27 cellular contexts compared by ENCODE assay signal in genomic region chr11:12604557-12605105, GRCh38.
DNase-seq lines count a peak whose midpoint lies in the region; ATAC-seq, FAIRE-seq and TF ChIP-seq lines count a peak whose summit lies in the region.
"Had no signal": no experiment of that assay in that cellular context is flagged by ENCODE, and none has a peak within 500 bp of the region (broad histone marks: within the 10 kb centered on the region; RNA-seq: fewer than 3 reads in every experiment).

No MANE protein-coding gene starts in this region.

- DNase-seq in activated CD4-positive, alpha-beta T cell treated with anti-CD3 and anti-CD28 coated beads, Interleukin-2, amount 10 ng/mL, durations not matched to agents 24 days and 14 days, result peak; percentile 24
- DNase-seq in activated CD4-positive, alpha-beta T cell treated with anti-CD3 and anti-CD28 coated beads, Interleukin-2, amount 50 U/mL, for 4 hours, result no peak
- DNase-seq in fibroblast of peridontal ligament (ENCODE audit: extremely low read depth), result peak; percentile 35
- no peak for DNase-seq in smooth muscle cell (lab: John Stamatoyannopoulos, UW; ENCODE audit: unreplicated experiment)
- DNase-seq in activated CD8-positive, alpha-beta memory T cell treated with anti-CD3 and anti-CD28 coated beads, Interleukin-2, amount 50 U/mL, for 48 hours, result no peak
- DNase-seq in HepG2 (ENCODE audit: low spot score), result no peak
- DNase-seq: Caco-2; CD8-positive, alpha-beta T cell; DMS79; GF-D8; GOT3; HCEC 1CT; KG1; MG63; NCI-H1105 treated with DMSO at 0.1 percent for 48 hours; NCI-H2029 treated with DMSO at 0.1 percent for 48 hours; NCI-H69; SHP77 had no signal

- POLR2A ChIA-PET in HepG2 (lab: Yijun Ruan, JAX), result no interaction called here

- H3K27ac ChIP-seq in smooth muscle cell (ENCODE audit: low read depth) (peak overlapping the region; percentile 65), HepG2 (ENCODE audit: extremely low read length, insufficient read depth, low read length) (no peak overlapping the region)
- H3K27ac ChIP-seq: 22Rv1, C4-2B, RWPE1 had no signal

- no peak for FAIRE-seq in HepG2 (lab: Jason Lieb, UNC)
- FAIRE-seq: GM12891, GM18507 had no signal

- H3K36me3 Mint-ChIP-seq in activated CD4-positive, alpha-beta T cell treated with anti-CD3 and anti-CD28 coated beads, Interleukin-2, amount 10 ng/mL, durations not matched to agents 24 days and 14 days (ENCODE audit: low read depth), result no peaks in the 10 kb centered on the region
- H3K36me3 Mint-ChIP-seq: CD8-positive, alpha-beta T cell had no signal

- no peaks in the 10 kb centered on the region for H3K27me3 ChIP-seq in smooth muscle cell (ENCODE audit: low read depth)
- no peaks in the 10 kb centered on the region for H3K27me3 ChIP-seq in HepG2 (ENCODE audit: control insufficient read depth in 1 of 2, insufficient read depth in 2 of 2, low read length in 2 of 2)
- H3K27me3 ChIP-seq: MG63 had no signal

- H3K4me3 Mint-ChIP-seq in activated CD4-positive, alpha-beta T cell treated with anti-CD3 and anti-CD28 coated beads, Interleukin-2, amount 10 ng/mL, durations not matched to agents 24 days and 14 days, result no peak overlapping the region
- H3K4me3 Mint-ChIP-seq: B cell; CD8-positive, alpha-beta T cell had no signal

- TF ChIP-seq RAD21 in HepG2 (CRISPR knock-in tag; IDR thresholded peaks at IDR 0.05), result no peak

- H3K4me3 ChIP-seq in smooth muscle cell (no peak overlapping the region), HepG2 (replicated peaks in 1 of 3; ENCODE audit: insufficient read depth in 1 of 3, low read depth in 2 of 3, low read length in 3 of 3) (no peak overlapping the region)
- H3K4me3 ChIP-seq: MG63 had no signal

- BruUV-seq in HepG2 (replicated peaks; lab: Mats Ljungman, UMichigan), result no TSS peak

- no peak overlapping the region for H3K27ac Mint-ChIP-seq in activated CD4-positive, alpha-beta T cell treated with anti-CD3 and anti-CD28 coated beads, Interleukin-2, amount 10 ng/mL, durations not matched to agents 24 days and 14 days
- H3K27ac Mint-ChIP-seq: B cell; CD8-positive, alpha-beta T cell had no signal

- no peak overlapping the region for H2AFZ ChIP-seq in smooth muscle cell (ENCODE audit: low read depth)
- H2AFZ ChIP-seq in HepG2 (ENCODE audit: low read length), result no peak overlapping the region

- H3K9ac ChIP-seq in smooth muscle cell (ENCODE audit: low read depth), result no peak overlapping the region
- H3K9ac ChIP-seq in HepG2 (ENCODE audit: insufficient read depth, low read depth, low read length), result no peak overlapping the region

- H4K20me1 ChIP-seq in smooth muscle cell (ENCODE audit: low read depth) (no peaks in the 10 kb centered on the region), HepG2 (ENCODE audit: insufficient read depth, low read length) (no peaks in the 10 kb centered on the region)

- H3K79me2 ChIP-seq in smooth muscle cell (ENCODE audit: low read depth), result no peaks in the 10 kb centered on the region
- no peaks in the 10 kb centered on the region for H3K79me2 ChIP-seq in HepG2 (ENCODE audit: insufficient read depth, low read length)

- H3K4me1 ChIP-seq in smooth muscle cell (ENCODE audit: low read depth), result no peaks in the 10 kb centered on the region
- peaks cover 15% of the 10 kb centered on the region for H3K4me1 ChIP-seq in HepG2 (ENCODE audit: insufficient read depth, low read length)

- H3K4me1 Mint-ChIP-seq in activated CD4-positive, alpha-beta T cell treated with anti-CD3 and anti-CD28 coated beads, Interleukin-2, amount 10 ng/mL, durations not matched to agents 24 days and 14 days, result no peaks in the 10 kb centered on the region
- H3K4me1 Mint-ChIP-seq: B cell had no signal

- no peak for TF ChIP-seq CTCF in smooth muscle cell (IDR thresholded peaks at IDR 0.05; ENCODE audit: borderline replicate concordance, insufficient read depth, poor library complexity, severe bottlenecking)
- TF ChIP-seq CTCF in HepG2 (CRISPR knock-in tag; IDR thresholded peaks at IDR 0.05), result no peak

- TF ChIP-seq POLR2A in HepG2 (IDR thresholded peaks at IDR 0.05; ENCODE audit: insufficient read depth in 1 of 2, low read depth in 2 of 2, low read length in 2 of 2), result no peak

- 36% methylated on average over 1 of the region's 1 CpG for WGBS in smooth muscle cell (ENCODE audit: low lambda C conversion rate)
- 17% methylated on average over 1 of the region's 1 CpG for WGBS in HepG2 (ENCODE audit: low lambda C conversion rate)

- H3F3A ChIP-seq in smooth muscle cell (ENCODE audit: low read depth), result peaks cover 24% of the 10 kb centered on the region

- intact Hi-C loops in activated CD4-positive, alpha-beta T cell treated with anti-CD3 and anti-CD28 coated beads, Interleukin-2, amount 10 ng/mL, durations not matched to agents 24 days and 14 days (cut with micrococcal nuclease), result no loop called here
- intact Hi-C loops in HepG2 (cut with micrococcal nuclease; ENCODE audit: unreplicated experiment), result no loop called here

- in situ Hi-C loops in HepG2 (cut with HindIII; ENCODE audit: extremely low pct_ligation_motif_present, low pct_unique_long_range_greater_than_20kb), result loop anchor here (5.0 kb wide), 1 partner anchor 288 kb away; no protein-coding TSS in a partner anchor

- peaks cover 23% of the 10 kb centered on the region for H3K27me3 Mint-ChIP-seq in activated CD4-positive, alpha-beta T cell treated with anti-CD3 and anti-CD28 coated beads, Interleukin-2, amount 10 ng/mL, durations not matched to agents 24 days and 14 days

- no peaks in the 10 kb centered on the region for H3K9me3 ChIP-seq in smooth muscle cell (replicated peaks; ENCODE audit: low read depth)
- no peaks in the 10 kb centered on the region for H3K9me3 ChIP-seq in HepG2 (ENCODE audit: low read length)
- H3K9me3 ChIP-seq: Caco-2 had no signal

- H3K36me3 ChIP-seq in smooth muscle cell (ENCODE audit: low read depth) (no peaks in the 10 kb centered on the region), HepG2 (replicated peaks in 1 of 2; ENCODE audit: control insufficient read depth in 1 of 2, insufficient read depth in 2 of 2, low read length in 2 of 2) (no peaks in the 10 kb centered on the region)
- H3K36me3 ChIP-seq: MG63 had no signal

- peak overlapping the region; percentile 27 for H3K4me2 ChIP-seq in smooth muscle cell
- no peak overlapping the region for H3K4me2 ChIP-seq in HepG2 (ENCODE audit: low read depth, low read length)

- CTCF ChIA-PET in HepG2 (lab: Yijun Ruan, JAX; ENCODE audit: low intra/inter-chr PET ratio, low total read pairs), result no interaction called here

- H3K9me3 Mint-ChIP-seq in activated CD4-positive, alpha-beta T cell treated with anti-CD3 and anti-CD28 coated beads, Interleukin-2, amount 10 ng/mL, durations not matched to agents 24 days and 14 days, result no peaks in the 10 kb centered on the region
- H3K9me3 Mint-ChIP-seq: CD8-positive, alpha-beta T cell had no signal

- ATAC-seq in SK-N-SH treated with all-trans-retinoic acid at 6 μM for 48 hours (peak; percentile 59), HepG2 (no peak), HG03095 (IDR thresholded peaks at IDR 0.05; ENCODE audit: unreplicated experiment) (no peak)
- ATAC-seq: CD8-positive, alpha-beta T cell; Panc1 had no signal

- TF ChIP-seq EP300 in HepG2 (IDR thresholded peaks at IDR 0.05; ENCODE audit: low read depth in 2 of 2, low read length in 2 of 2), result no peak
- no peak for TF ChIP-seq EP300 in HepG2 (CRISPR knock-in tag; IDR thresholded peaks at IDR 0.05; ENCODE audit: borderline replicate concordance)

TF ChIP-seq in SK-N-SH treated with all-trans-retinoic acid at 6 μM for 48 hours, 23 proteins besides CTCF, POLR2A, EP300 and RAD21:
- TF ChIP-seq OSR1 (CRISPR knock-in tag; IDR thresholded peaks at IDR 0.05) (no peak), ZNF8 (CRISPR knock-in tag; IDR thresholded peaks at IDR 0.05) (peak; percentile 54; the same call in 1 of the 2 replicates), ESRRG (CRISPR knock-in tag; IDR thresholded peaks at IDR 0.05) (no peak), ISL1 (CRISPR knock-in tag; IDR thresholded peaks at IDR 0.05) (peak; percentile 35)

TF ChIP-seq in HepG2, 621 proteins besides CTCF, POLR2A, EP300 and RAD21 (continues in another document):
- TF ChIP-seq ZNF563 (CRISPR knock-in tag; IDR thresholded peaks at IDR 0.05) (no peak), ZNF564 (CRISPR knock-in tag; IDR thresholded peaks at IDR 0.05) (no peak), ATM (IDR thresholded peaks at IDR 0.05; ENCODE audit: borderline replicate concordance) (no peak), ZNF550 (CRISPR knock-in tag; IDR thresholded peaks at IDR 0.05; ENCODE audit: borderline replicate concordance) (no peak), ZNF232 (CRISPR knock-in tag; IDR thresholded peaks at IDR 0.05; ENCODE audit: borderline replicate concordance) (no peak), ZNF329 (CRISPR knock-in tag; IDR thresholded peaks at IDR 0.05; ENCODE audit: low read depth) (no peak), TBL1XR1 (IDR thresholded peaks at IDR 0.05; ENCODE audit: borderline replicate concordance, low read length, partially characterized antibody) (no peak)
- TF ChIP-seq, protein P1, sequence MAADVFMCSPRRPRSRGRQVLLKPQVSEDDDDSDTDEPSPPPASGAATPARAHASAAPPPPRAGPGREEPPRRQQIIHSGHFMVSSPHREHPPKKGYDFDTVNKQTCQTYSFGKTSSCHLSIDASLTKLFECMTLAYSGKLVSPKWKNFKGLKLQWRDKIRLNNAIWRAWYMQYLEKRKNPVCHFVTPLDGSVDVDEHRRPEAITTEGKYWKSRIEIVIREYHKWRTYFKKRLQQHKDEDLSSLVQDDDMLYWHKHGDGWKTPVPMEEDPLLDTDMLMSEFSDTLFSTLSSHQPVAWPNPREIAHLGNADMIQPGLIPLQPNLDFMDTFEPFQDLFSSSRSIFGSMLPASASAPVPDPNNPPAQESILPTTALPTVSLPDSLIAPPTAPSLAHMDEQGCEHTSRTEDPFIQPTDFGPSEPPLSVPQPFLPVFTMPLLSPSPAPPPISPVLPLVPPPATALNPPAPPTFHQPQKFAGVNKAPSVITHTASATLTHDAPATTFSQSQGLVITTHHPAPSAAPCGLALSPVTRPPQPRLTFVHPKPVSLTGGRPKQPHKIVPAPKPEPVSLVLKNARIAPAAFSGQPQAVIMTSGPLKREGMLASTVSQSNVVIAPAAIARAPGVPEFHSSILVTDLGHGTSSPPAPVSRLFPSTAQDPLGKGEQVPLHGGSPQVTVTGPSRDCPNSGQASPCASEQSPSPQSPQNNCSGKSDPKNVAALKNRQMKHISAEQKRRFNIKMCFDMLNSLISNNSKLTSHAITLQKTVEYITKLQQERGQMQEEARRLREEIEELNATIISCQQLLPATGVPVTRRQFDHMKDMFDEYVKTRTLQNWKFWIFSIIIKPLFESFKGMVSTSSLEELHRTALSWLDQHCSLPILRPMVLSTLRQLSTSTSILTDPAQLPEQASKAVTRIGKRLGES (CRISPR knock-in tag; IDR thresholded peaks at IDR 0.05; ENCODE audit: borderline replicate concordance), result no peak

Comparison
In these comparisons a context has a peak if more than half of its experiments do, and no peak if none do; other contexts are left out.
1. DNase-seq: peak in activated CD4-positive, alpha-beta T cell treated with anti-CD3 and anti-CD28 coated beads, Interleukin-2, amount 10 ng/mL, durations not matched to agents 24 days and 14 days (single experiment) and fibroblast of peridontal ligament (single experiment); none in activated CD4-positive, alpha-beta T cell treated with anti-CD3 and anti-CD28 coated beads, Interleukin-2, amount 50 U/mL, for 4 hours (0 of 2), smooth muscle cell (single experiment), activated CD8-positive, alpha-beta memory T cell treated with anti-CD3 and anti-CD28 coated beads, Interleukin-2, amount 50 U/mL, for 48 hours (single experiment) and HepG2 (single experiment).